ENCODE assay signal across 8 cellular contexts in genomic region chr9:91419222-91420191, GRCh38. TPM values are rescaled to one million over a fixed set of nuclear protein-coding genes. Genes with fewer than 3 reads are reported as not detected.
DNase-seq lines count a peak whose midpoint lies in the region; ATAC-seq and TF ChIP-seq lines count a peak whose summit lies in the region.

No MANE protein-coding gene starts in this region.

- TF ChIP-seq CTCF in fibroblast of lung (conservative IDR thresholded peaks at IDR 0.05 in 1 of 2, IDR thresholded peaks at IDR 0.05 in 1 of 2; ENCODE audit: low read depth in 1 of 2, low read length in 2 of 2) = no peak
- no peak for TF ChIP-seq CTCF in retinal pigment epithelial cell (conservative IDR thresholded peaks at IDR 0.05; ENCODE audit: low read depth, low read length)

- peaks cover 81% of the 10 kb centered on the region for H3K79me2 ChIP-seq in fibroblast of lung (ENCODE audit: control insufficient read depth, insufficient read depth, low read length)

- no peaks in the 10 kb centered on the region for H3K27me3 ChIP-seq in fibroblast of lung (ENCODE audit: control insufficient read depth, insufficient read depth, low read length)

- H4K20me1 ChIP-seq in fibroblast of lung (ENCODE audit: control insufficient read depth, extremely low read depth, insufficient read depth, low read length) = no peaks in the 10 kb centered on the region

- DNase-seq in activated CD4-positive, alpha-beta T cell treated with anti-CD3 and anti-CD28 coated beads for 48 hours = peak; percentile 71
- no peak for DNase-seq in activated CD4-positive, alpha-beta T cell treated with anti-CD3 and anti-CD28 coated beads for 1 hour
- peak; percentile 60 to 75 for DNase-seq in SW 1271 (lab: John Stamatoyannopoulos, UW)
- peak; percentile 94 to 99 for DNase-seq in fibroblast of lung (ENCODE audit: low read depth in 2 of 2)
- DNase-seq in retinal pigment epithelial cell (ENCODE audit: low read depth) = peak; percentile 84
- DNase-seq in NCI-H187 treated with DMSO at 0.1 percent for 48 hours (lab: John Stamatoyannopoulos, UW) = no peak

- peak overlapping the region; percentile 44 for H3K4me2 ChIP-seq in fibroblast of lung (ENCODE audit: extremely low read depth, insufficient read depth, low read length)

- H3K27ac ChIP-seq in fibroblast of lung (ENCODE audit: insufficient read depth, low read length) = peak overlapping the region; percentile 92

- peaks cover 18% of the 10 kb centered on the region for H3K4me1 ChIP-seq in fibroblast of lung (ENCODE audit: control insufficient read depth, extremely low read depth, insufficient read depth, low read length)

- H3K4me3 ChIP-seq in fibroblast of lung (replicated peaks in 1 of 4; ENCODE audit: control extremely low read depth in 1 of 4, insufficient read depth in 1 of 4, low read depth in 3 of 4, low read length in 4 of 4) (peak overlapping the region in 3 of 4 experiments; percentile 10 to 89 (median 87)), retinal pigment epithelial cell (ENCODE audit: low read length) (no peak overlapping the region)

- H3K36me3 ChIP-seq in fibroblast of lung (ENCODE audit: control insufficient read depth, insufficient read depth, low read length) = no peaks in the 10 kb centered on the region

- H3K9me3 ChIP-seq in fibroblast of lung (ENCODE audit: control insufficient read depth, insufficient read depth, low read depth, low read length) = no peaks in the 10 kb centered on the region

- H2AFZ ChIP-seq in fibroblast of lung (ENCODE audit: low read length) = no peak overlapping the region

- ATAC-seq in GM18519 (IDR thresholded peaks at IDR 0.05; ENCODE audit: low FRiP score, unreplicated experiment) (no peak), HG02885 (IDR thresholded peaks at IDR 0.05; ENCODE audit: poor library complexity, unreplicated experiment) (no peak)

- peak overlapping the region; percentile 23 for H3K9ac ChIP-seq in fibroblast of lung (ENCODE audit: insufficient read depth, low read length)

RNA-seq across cellular contexts. Expression of gene NFIL3, which starts 4.1 kb away (rescaled TPM):
- total RNA-seq in fibroblast of lung = 62.3 and 70.1 TPM in 2 replicates
- 43.2 and 58.7 TPM in 2 replicates for polyA plus RNA-seq in fibroblast of lung
- polyA plus RNA-seq in fibroblast of lung (2012) = 38.6 and 47.1 TPM in 2 replicates
- polyA minus RNA-seq in fibroblast of lung (ENCODE audit: low replicate concordance) = 5.3 and 7.1 TPM in 2 replicates

RNA-seq across cellular contexts. Expression of gene AUH, which starts 57.8 kb away (rescaled TPM):
- total RNA-seq in fibroblast of lung = 44.7 and 55.5 TPM in 2 replicates
- polyA plus RNA-seq in fibroblast of lung = 10.3 and 11.3 TPM in 2 replicates
- 10.1 and 11.7 TPM in 2 replicates for polyA plus RNA-seq in fibroblast of lung (2012)
- polyA minus RNA-seq in fibroblast of lung (ENCODE audit: low replicate concordance) = 0.22 and 0.31 TPM in 2 replicates

Comparison
In these comparisons a context has a peak if more than half of its experiments do, and no peak if none do; other contexts are left out.
1. DNase-seq: peak in activated CD4-positive, alpha-beta T cell treated with anti-CD3 and anti-CD28 coated beads for 48 hours (single experiment), SW 1271 (2 of 2), fibroblast of lung (2 of 2) and retinal pigment epithelial cell (single experiment); none in activated CD4-positive, alpha-beta T cell treated with anti-CD3 and anti-CD28 coated beads for 1 hour (single experiment) and NCI-H187 treated with DMSO at 0.1 percent for 48 hours (single experiment).